Comparison of ENCODE assay signal across 15 cellular contexts in the genomic region with DNA sequence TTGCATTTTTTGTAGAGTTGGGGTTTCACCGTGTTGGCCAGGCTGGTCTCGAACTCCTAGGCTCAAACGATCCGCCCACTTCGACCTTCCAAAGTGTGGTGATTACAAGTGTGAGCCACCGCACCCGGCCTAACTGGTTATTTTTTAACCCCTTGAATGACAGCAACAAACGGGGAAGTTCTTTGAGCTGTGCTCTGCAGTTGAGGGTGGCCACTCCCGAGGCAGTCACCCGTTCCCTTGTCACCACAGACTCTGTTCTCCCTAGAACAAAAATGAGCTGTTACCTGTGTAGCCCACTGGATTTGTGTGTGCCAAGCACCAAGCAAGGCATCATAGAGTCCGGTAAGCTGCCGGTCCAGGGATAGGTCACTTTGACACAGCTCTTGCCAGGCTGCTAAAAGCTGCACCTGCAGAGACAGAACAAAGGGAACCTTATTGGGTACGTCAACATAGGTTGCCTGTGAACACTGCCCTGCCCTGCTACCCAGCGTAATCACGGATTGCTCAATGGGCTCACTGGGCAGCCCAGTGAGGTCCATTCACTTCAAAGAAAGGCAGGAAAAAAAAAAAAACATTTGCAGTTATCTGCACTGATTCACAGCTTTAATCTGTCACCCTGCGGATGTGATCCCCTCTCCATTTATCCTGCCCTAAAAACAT.
"Had no signal": no experiment of that assay in that cellular context is flagged by ENCODE, and none has a peak within 500 bp of the region (broad histone marks: within the 10 kb centered on the region; RNA-seq: fewer than 3 reads in every experiment).

No MANE protein-coding gene starts in this region.

- H3K9me3 Mint-ChIP-seq: activated CD8-positive, alpha-beta T cell treated with anti-CD3 and anti-CD28 coated beads for 36 hours; activated naive CD8-positive, alpha-beta T cell treated with anti-CD3 and anti-CD28 coated beads for 36 hours; activated T-cell treated with anti-CD3 and anti-CD28 coated beads, Interleukin-2, amount 50 U/mL, for 72 hours; neural crest cell; stimulated activated effector memory CD8-positive, alpha-beta T cell treated with anti-CD3 and anti-CD28 coated beads, Interleukin-12 subunit alpha, Interleukin-12 subunit beta, amount 100 ng/mL, for 72 hours had no signal

- H3K4me2 ChIP-seq: hepatocyte had no signal

- H3K4me3 Mint-ChIP-seq: activated CD8-positive, alpha-beta T cell treated with anti-CD3 and anti-CD28 coated beads for 36 hours; activated naive CD8-positive, alpha-beta T cell treated with anti-CD3 and anti-CD28 coated beads for 36 hours; activated T-cell treated with anti-CD3 and anti-CD28 coated beads, Interleukin-2, amount 50 U/mL, for 72 hours; neural crest cell; stimulated activated effector memory CD8-positive, alpha-beta T cell treated with anti-CD3 and anti-CD28 coated beads, Interleukin-12 subunit alpha, Interleukin-12 subunit beta, amount 100 ng/mL, for 72 hours had no signal

- H3K27me3 Mint-ChIP-seq: activated CD8-positive, alpha-beta T cell treated with anti-CD3 and anti-CD28 coated beads for 36 hours; activated naive CD8-positive, alpha-beta T cell treated with anti-CD3 and anti-CD28 coated beads for 36 hours had no signal

- H3K27ac Mint-ChIP-seq: activated CD8-positive, alpha-beta T cell treated with anti-CD3 and anti-CD28 coated beads for 36 hours; activated naive CD8-positive, alpha-beta T cell treated with anti-CD3 and anti-CD28 coated beads for 36 hours; activated T-cell treated with anti-CD3 and anti-CD28 coated beads, Interleukin-2, amount 50 U/mL, for 72 hours; stimulated activated effector memory CD8-positive, alpha-beta T cell treated with anti-CD3 and anti-CD28 coated beads, Interleukin-12 subunit alpha, Interleukin-12 subunit beta, amount 100 ng/mL, for 72 hours had no signal

- DNase-seq: activated CD4-positive, alpha-beta T cell treated with anti-CD3 and anti-CD28 coated beads for 4 hours; activated CD8-positive, alpha-beta memory T cell treated with anti-CD3 and anti-CD28 coated beads, Interleukin-2, amount 50 U/mL, for 4 hours; activated CD8-positive, alpha-beta T cell treated with anti-CD3 and anti-CD28 coated beads for 36 hours; activated gamma-delta T cell treated with Interleukin-2 at 50 U/mL for 16 hours; activated naive CD8-positive, alpha-beta T cell treated with anti-CD3 and anti-CD28 coated beads for 36 hours; activated T-cell treated with anti-CD3 and anti-CD28 coated beads, Interleukin-2, amount 50 U/mL, for 72 hours; aorta; kidney; left ventricle myocardium superior; pancreas; small intestine had no signal

- H2AFZ ChIP-seq: hepatocyte had no signal

- H3K27me3 ChIP-seq: cardiac muscle cell, hepatocyte, pancreas had no signal

- H3K9me3 ChIP-seq: pancreas had no signal

- H3K4me1 Mint-ChIP-seq: neural crest cell; stimulated activated effector memory CD8-positive, alpha-beta T cell treated with anti-CD3 and anti-CD28 coated beads, Interleukin-12 subunit alpha, Interleukin-12 subunit beta, amount 100 ng/mL, for 72 hours had no signal

- H3K79me2 ChIP-seq: hepatocyte had no signal

- H3K27ac ChIP-seq: cardiac muscle cell, hepatocyte, pancreas had no signal

- H3K4me3 ChIP-seq: cardiac muscle cell, hepatocyte, pancreas had no signal
